ENCODE assay signal across 1 cellular context in the genomic region with DNA sequence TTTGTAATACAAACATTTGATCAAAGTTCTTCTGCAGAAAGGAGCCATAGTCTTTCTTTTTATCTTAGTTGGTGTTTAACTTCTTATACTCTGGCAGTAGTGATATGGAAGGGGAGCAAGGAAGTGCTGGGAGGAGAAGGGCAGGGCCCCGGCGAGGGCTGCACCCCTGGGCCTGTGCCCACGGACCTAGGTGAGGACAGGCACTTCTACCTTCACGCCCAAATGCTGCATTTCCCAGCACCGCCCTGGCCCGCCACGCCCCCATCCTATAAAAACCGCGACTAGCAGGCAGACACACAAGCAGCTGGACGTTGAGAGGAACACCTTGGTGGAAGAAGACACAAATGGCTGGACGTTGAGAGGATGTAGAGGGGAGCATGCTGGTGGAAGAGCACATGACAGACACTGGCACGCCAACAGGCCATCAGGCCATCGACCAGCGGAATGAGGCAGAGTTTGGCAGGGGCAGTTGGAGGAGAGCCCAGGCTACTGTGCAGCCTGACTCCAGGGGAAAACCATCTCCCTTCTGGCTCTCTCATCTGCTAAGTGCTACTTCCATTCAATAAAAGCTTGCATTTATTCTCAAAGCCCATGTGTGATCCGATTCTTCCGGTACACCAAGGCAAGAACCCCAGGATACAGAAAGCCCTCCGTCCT.
TF ChIP-seq lines count a peak whose summit lies in the region.

No MANE protein-coding gene starts in this region.

TF ChIP-seq in GM23338, 12 proteins besides CTCF, POLR2A, EP300 and RAD21:
- no peak for TF ChIP-seq ZNF462 (CRISPR knock-in tag; IDR thresholded peaks at IDR 0.05)
- no peak for TF ChIP-seq STAT1 (IDR thresholded peaks at IDR 0.05; ENCODE audit: unreplicated experiment)
- no peak for TF ChIP-seq CREB1 (CRISPR knock-in tag; IDR thresholded peaks at IDR 0.05; ENCODE audit: low read depth)
- no peak for TF ChIP-seq EZH2phosphoT487 (IDR thresholded peaks at IDR 0.05; ENCODE audit: unreplicated experiment)
- no peak for TF ChIP-seq POLR2AphosphoS5 (IDR thresholded peaks at IDR 0.05; ENCODE audit: low read depth)
- TF ChIP-seq ZNF331 (CRISPR knock-in tag; IDR thresholded peaks at IDR 0.05; ENCODE audit: low read depth): no peak
- no peak for TF ChIP-seq REST (IDR thresholded peaks at IDR 0.05; ENCODE audit: unreplicated experiment)
- TF ChIP-seq EZH2 (IDR thresholded peaks at IDR 0.05; ENCODE audit: low read depth, unreplicated experiment): no peak
- no peak for TF ChIP-seq ETS1 (IDR thresholded peaks at IDR 0.05)
- no peak for TF ChIP-seq ZNF114 (CRISPR knock-in tag; IDR thresholded peaks at IDR 0.05)
- no peak for TF ChIP-seq NANOG (IDR thresholded peaks at IDR 0.05; ENCODE audit: borderline replicate concordance)
- TF ChIP-seq JUNB (IDR thresholded peaks at IDR 0.05; ENCODE audit: unreplicated experiment): no peak
